Comparison of ENCODE assay signal across 8 cellular contexts in the genomic region with DNA sequence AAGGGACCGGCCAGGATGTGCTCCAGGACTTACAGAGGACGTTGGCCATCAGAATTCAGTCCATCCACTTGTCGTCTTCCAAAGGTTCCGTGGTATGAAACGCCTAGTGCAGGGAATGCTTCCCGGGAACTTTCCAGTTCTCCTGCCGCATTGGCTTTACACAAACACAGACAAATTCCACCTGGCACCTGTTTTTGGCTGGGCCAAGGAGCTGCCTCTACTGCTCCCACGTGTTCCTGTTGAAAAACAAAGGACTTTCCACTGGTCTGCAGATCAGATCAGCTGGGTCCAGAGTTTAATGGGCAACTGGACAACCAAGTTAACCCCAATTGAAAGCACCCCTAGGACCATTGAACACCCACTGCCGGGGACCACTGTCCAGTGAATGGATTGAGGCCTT.
"Had no signal": no experiment of that assay in that cellular context is flagged by ENCODE, and none has a peak within 500 bp of the region (broad histone marks: within the 10 kb centered on the region; RNA-seq: fewer than 3 reads in every experiment).

No MANE protein-coding gene starts in this region.

- FAIRE-seq: G401.6, GM12878, GM12891, GM12892, GM18507, GM19239 had no signal

- H3K4me3 ChIP-seq: GM12878 had no signal

- DNase-seq: GDM1, GF-D8 had no signal

- ATAC-seq: GM12878 had no signal
